8 cellular contexts compared by ENCODE assay signal in genomic region chr9:137067860-137068538, GRCh38. TPM values are rescaled to one million over a fixed set of nuclear protein-coding genes. Genes with fewer than 3 reads are reported as not detected.
DNase-seq lines count a peak whose midpoint lies in the region; ATAC-seq and TF ChIP-seq lines count a peak whose summit lies in the region.

No MANE protein-coding gene starts in this region.

- no peaks in the 10 kb centered on the region for H3K9me3 ChIP-seq in uterus

- H3K27me3 ChIP-seq in uterus = peaks cover 0 to 10% of the 10 kb centered on the region in 2 donors

- no peak overlapping the region for H3K27ac ChIP-seq in uterus

- DNase-seq in AG08395 (ENCODE audit: low spot score) (peak; percentile 73), NCI-H1092 (lab: John Stamatoyannopoulos, UW) (peak; percentile 76), SKM-1 (lab: John Stamatoyannopoulos, UW; ENCODE audit: unreplicated experiment) (peak; percentile 51), germinal center (ENCODE audit: low spot score) (peak; percentile 89), pons (ENCODE audit: low spot score) (peak; percentile 85), uterus (peak; percentile 65 to 78)
- DNase-seq in activated naive CD4-positive, alpha-beta T cell treated with Interleukin-2 at 50 U/mL for 16 hours = peak; percentile 87

- intact Hi-C loops in uterus (cut with DNase I; ENCODE audit: low total_unique reads) = no loop called here

- TF ChIP-seq CTCF in uterus (IDR thresholded peaks at IDR 0.05) = peak; percentile 70 to 85 (median 76)

- peaks cover 0 to 15% of the 10 kb centered on the region in 2 donors for H3K4me1 ChIP-seq in uterus

- peak; percentile 32 for ATAC-seq in GM19035 (IDR thresholded peaks at IDR 0.05; ENCODE audit: unreplicated experiment)

- TF ChIP-seq POLR2A in uterus (IDR thresholded peaks at IDR 0.05) = no peak

- H3K4me3 ChIP-seq in uterus = no peak overlapping the region

- no peaks in the 10 kb centered on the region for H3K36me3 ChIP-seq in uterus

RNA-seq across cellular contexts. Expression of gene SAPCD2, which starts 2.4 kb away (rescaled TPM):
- total RNA-seq in uterus = 1 to 10 TPM in 2 of 4 donors, under 1 TPM in 1, not detected in 1; 0.15 to 5.9 (median 1.0) TPM

RNA-seq across cellular contexts. Expression of gene UAP1L1, which starts 9.3 kb away (rescaled TPM):
- 10 to 100 TPM in 1 of 4 donors, 1 to 10 TPM in 2, under 1 TPM in 1; 0.51 to 13.8 (median 5.3) TPM for total RNA-seq in uterus

RNA-seq across cellular contexts. Expression of gene ENTPD2, which starts 14.1 kb away (rescaled TPM):
- 10 to 100 TPM in 1 of 4 donors, 1 to 10 TPM in 1, not detected in 2; 2.4 to 11.5 TPM for total RNA-seq in uterus

RNA-seq across cellular contexts. Expression of gene MAN1B1, which starts 18.8 kb away (rescaled TPM):
- 10 to 100 TPM; 32.9 to 65.0 (median 47.5) TPM for total RNA-seq in uterus

RNA-seq across cellular contexts. Expression of gene NPDC1, which starts 22.0 kb away (rescaled TPM):
- total RNA-seq in uterus = 100 to 1,000 TPM in 1 of 4 donors, 10 to 100 TPM in 3; 25.2 to 221 (median 59.2) TPM
